ENCODE assay signal across 2 cellular contexts in the genomic region with DNA sequence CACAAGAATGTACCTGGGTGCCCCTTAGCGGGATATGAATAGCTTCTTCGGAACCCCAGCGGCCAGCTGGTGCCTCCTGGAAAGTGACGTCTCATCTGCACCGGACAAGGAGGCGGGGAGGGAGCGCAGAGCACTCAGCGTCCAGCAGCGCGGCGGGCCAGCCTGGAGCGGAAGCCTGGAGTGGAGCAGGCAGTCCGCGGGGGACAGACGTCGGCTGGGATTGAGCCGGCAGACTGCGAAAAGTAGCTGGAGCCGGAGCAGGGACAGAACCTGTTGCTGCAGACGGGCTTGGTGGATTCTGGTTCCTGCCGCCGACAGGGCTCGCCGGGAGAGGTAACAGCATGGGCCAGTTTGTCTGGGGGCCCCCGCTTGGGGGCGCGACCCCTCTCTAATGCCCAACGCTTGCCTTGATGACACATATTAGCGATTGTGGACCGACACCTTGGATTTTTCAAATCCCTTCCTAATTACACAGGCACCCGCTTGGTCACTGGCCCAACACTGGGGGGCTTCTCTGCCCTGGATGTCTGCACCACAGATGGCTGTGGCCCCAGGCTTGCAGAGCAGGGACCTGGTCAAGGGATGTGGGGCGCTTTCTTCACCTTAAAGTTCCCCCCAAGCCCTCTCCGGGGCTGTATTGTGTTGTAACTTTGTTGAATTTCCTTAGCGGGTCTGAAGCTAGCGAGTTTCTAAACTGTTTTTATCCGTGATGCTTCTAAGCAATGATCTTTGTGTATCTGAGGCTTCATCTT.
TF ChIP-seq lines count a peak whose summit lies in the region.

A gene (plus strand): TSS at position 133 of the 752 bp plus-strand sequence. CDS start 96,592 bp downstream, outside the sequence.

TF ChIP-seq in GM23338, 12 proteins besides CTCF, POLR2A, EP300 and RAD21:
- TF ChIP-seq ZNF331 (CRISPR knock-in tag; IDR thresholded peaks at IDR 0.05; ENCODE audit: low read depth) = no peak
- no peak for TF ChIP-seq EZH2 (IDR thresholded peaks at IDR 0.05; ENCODE audit: low read depth, unreplicated experiment)
- TF ChIP-seq CREB1 (CRISPR knock-in tag; IDR thresholded peaks at IDR 0.05; ENCODE audit: low read depth) = peak; percentile 54; the same call in 1 of the 2 replicates
- TF ChIP-seq POLR2AphosphoS5 (IDR thresholded peaks at IDR 0.05; ENCODE audit: low read depth) = 0 out of 2 replicates have a peak, but pooled peaks have one; percentile 27

TF ChIP-seq in K562, 482 proteins besides CTCF, POLR2A, EP300 and RAD21:
- TF ChIP-seq, protein P1, sequence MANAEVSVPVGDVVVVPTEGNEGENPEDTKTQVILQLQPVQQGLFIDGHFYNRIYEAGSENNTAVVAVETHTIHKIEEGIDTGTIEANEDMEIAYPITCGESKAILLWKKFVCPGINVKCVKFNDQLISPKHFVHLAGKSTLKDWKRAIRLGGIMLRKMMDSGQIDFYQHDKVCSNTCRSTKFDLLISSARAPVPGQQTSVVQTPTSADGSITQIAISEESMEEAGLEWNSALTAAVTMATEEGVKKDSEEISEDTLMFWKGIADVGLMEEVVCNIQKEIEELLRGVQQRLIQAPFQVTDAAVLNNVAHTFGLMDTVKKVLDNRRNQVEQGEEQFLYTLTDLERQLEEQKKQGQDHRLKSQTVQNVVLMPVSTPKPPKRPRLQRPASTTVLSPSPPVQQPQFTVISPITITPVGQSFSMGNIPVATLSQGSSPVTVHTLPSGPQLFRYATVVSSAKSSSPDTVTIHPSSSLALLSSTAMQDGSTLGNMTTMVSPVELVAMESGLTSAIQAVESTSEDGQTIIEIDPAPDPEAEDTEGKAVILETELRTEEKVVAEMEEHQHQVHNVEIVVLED (CRISPR knock-in tag; IDR thresholded peaks at IDR 0.05) = no peak
- TF ChIP-seq, protein P2, sequence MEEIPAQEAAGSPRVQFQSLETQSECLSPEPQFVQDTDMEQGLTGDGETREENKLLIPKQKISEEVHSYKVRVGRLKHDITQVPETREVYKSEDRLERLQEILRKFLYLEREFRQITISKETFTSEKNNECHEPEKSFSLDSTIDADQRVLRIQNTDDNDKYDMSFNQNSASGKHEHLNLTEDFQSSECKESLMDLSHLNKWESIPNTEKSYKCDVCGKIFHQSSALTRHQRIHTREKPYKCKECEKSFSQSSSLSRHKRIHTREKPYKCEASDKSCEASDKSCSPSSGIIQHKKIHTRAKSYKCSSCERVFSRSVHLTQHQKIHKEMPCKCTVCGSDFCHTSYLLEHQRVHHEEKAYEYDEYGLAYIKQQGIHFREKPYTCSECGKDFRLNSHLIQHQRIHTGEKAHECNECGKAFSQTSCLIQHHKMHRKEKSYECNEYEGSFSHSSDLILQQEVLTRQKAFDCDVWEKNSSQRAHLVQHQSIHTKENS (CRISPR knock-in tag; IDR thresholded peaks at IDR 0.05) = no peak
- TF ChIP-seq, protein P3, sequence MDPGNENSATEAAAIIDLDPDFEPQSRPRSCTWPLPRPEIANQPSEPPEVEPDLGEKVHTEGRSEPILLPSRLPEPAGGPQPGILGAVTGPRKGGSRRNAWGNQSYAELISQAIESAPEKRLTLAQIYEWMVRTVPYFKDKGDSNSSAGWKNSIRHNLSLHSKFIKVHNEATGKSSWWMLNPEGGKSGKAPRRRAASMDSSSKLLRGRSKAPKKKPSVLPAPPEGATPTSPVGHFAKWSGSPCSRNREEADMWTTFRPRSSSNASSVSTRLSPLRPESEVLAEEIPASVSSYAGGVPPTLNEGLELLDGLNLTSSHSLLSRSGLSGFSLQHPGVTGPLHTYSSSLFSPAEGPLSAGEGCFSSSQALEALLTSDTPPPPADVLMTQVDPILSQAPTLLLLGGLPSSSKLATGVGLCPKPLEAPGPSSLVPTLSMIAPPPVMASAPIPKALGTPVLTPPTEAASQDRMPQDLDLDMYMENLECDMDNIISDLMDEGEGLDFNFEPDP (CRISPR knock-in tag; IDR thresholded peaks at IDR 0.05) = no peak
- TF ChIP-seq KLF6 (CRISPR knock-in tag; IDR thresholded peaks at IDR 0.05; ENCODE audit: borderline replicate concordance) (no peak), PHF21A (IDR thresholded peaks at IDR 0.05; ENCODE audit: borderline replicate concordance, low read depth) (no peak), CHD1 (IDR thresholded peaks at IDR 0.05; ENCODE audit: low read length) (no peak), CTBP1 (IDR thresholded peaks at IDR 0.05; ENCODE audit: borderline replicate concordance) (no peak), ADNP (tag; IDR thresholded peaks at IDR 0.05) (no peak), ELF1 (tag; IDR thresholded peaks at IDR 0.05) (no peak), XRCC4 (IDR thresholded peaks at IDR 0.05; ENCODE audit: extremely low read depth, insufficient read depth, insufficient read length) (no peak), FOSL1 (tag; conservative IDR thresholded peaks at IDR 0.05) (no peak), ATF7 (IDR thresholded peaks at IDR 0.05) (no peak), ZNF830 (CRISPR knock-in tag; IDR thresholded peaks at IDR 0.05) (no peak), STAT5A (IDR thresholded peaks at IDR 0.05; ENCODE audit: borderline replicate concordance, low read length) (no peak), SMAD3 (CRISPR knock-in tag; conservative IDR thresholded peaks at IDR 0.05) (no peak), MEF2A (IDR thresholded peaks at IDR 0.05; ENCODE audit: control insufficient read depth, low read depth, low read length) (no peak), POLR2AphosphoS5 (IDR thresholded peaks at IDR 0.05; ENCODE audit: control insufficient read depth, insufficient read depth, low read depth, low read length) (no peak)
- TF ChIP-seq, protein P4, sequence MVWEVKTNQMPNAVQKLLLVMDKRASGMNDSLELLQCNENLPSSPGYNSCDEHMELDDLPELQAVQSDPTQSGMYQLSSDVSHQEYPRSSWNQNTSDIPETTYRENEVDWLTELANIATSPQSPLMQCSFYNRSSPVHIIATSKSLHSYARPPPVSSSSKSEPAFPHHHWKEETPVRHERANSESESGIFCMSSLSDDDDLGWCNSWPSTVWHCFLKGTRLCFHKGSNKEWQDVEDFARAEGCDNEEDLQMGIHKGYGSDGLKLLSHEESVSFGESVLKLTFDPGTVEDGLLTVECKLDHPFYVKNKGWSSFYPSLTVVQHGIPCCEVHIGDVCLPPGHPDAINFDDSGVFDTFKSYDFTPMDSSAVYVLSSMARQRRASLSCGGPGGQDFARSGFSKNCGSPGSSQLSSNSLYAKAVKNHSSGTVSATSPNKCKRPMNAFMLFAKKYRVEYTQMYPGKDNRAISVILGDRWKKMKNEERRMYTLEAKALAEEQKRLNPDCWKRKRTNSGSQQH (CRISPR knock-in tag; IDR thresholded peaks at IDR 0.05) = no peak
- TF ChIP-seq, protein P5, sequence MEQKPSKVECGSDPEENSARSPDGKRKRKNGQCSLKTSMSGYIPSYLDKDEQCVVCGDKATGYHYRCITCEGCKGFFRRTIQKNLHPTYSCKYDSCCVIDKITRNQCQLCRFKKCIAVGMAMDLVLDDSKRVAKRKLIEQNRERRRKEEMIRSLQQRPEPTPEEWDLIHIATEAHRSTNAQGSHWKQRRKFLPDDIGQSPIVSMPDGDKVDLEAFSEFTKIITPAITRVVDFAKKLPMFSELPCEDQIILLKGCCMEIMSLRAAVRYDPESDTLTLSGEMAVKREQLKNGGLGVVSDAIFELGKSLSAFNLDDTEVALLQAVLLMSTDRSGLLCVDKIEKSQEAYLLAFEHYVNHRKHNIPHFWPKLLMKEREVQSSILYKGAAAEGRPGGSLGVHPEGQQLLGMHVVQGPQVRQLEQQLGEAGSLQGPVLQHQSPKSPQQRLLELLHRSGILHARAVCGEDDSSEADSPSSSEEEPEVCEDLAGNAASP (IDR thresholded peaks at IDR 0.05) = no peak
